In the genomic region with DNA sequence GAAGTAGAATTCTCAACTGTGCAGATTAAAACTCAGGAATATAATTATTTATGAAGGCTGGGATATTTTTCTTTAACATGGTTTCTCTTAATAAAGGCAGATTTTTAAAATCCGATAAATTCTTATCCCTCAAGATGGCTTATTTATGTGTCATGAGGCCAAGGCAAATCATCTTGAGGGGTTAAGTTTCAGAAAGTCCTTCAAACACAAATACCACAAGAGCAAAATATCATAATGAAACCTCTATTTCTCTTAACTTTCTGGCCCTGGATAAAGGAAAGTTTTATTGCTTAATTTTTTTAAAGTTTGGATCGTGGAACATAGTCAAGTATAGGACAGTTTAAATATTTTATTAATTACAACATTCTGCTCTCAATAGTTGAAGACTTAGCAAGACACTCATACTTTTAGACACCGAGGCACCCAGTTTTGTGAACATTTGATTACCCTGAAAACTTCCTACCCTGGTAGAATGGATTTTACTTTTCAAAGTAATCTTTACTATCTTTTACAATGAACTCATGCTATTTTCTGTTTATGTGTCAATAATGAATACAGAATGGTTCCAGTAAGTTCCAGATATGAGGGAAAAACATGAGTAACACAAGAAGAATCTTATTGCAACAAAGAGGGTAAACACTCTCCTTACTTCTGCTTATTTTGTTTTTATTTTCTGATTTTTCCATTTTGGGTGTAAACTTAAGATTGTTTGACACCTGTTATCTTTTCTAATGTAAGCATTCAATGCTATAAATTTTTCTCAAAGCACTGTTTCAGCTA, we compare ENCODE assay signal across 1 cellular context.
TF ChIP-seq lines count a peak whose summit lies in the region.

No MANE protein-coding gene starts in this region.

TF ChIP-seq in IMR-90, 13 proteins besides CTCF, POLR2A, EP300 and RAD21:
- TF ChIP-seq SMC3 (IDR thresholded peaks at IDR 0.05; ENCODE audit: low read depth, low read length) (no peak), CEBPB (IDR thresholded peaks at IDR 0.05; ENCODE audit: low read depth, low read length) (peak; percentile 30; the same call in 1 of the 2 replicates)
TF ChIP-seq in IMR-90: peak in this region for 1.
